8 cellular contexts compared by ENCODE assay signal in genomic region chr18:33231474-33232317, GRCh38.
DNase-seq lines count a peak whose midpoint lies in the region; ATAC-seq and TF ChIP-seq lines count a peak whose summit lies in the region.

No MANE protein-coding gene starts in this region.

- H3K4me1 Mint-ChIP-seq in T-helper 17 cell: peaks cover 10% of the 10 kb centered on the region

- 62 to 66% methylated on average over 6 of the region's 6 CpGs for WGBS in lower leg skin, 2 donors

- TF ChIP-seq CTCF in choroid plexus epithelial cell (conservative IDR thresholded peaks at IDR 0.05; ENCODE audit: low read depth, low read length) (peak; percentile 97), lower leg skin (IDR thresholded peaks at IDR 0.05) (no peak)

- H3K9me3 ChIP-seq in T-helper 17 cell (ENCODE audit: control insufficient read depth, low read length, poor library complexity, severe bottlenecking): no peaks in the 10 kb centered on the region

- no peak overlapping the region for H3K4me3 ChIP-seq in choroid plexus epithelial cell (ENCODE audit: low read depth, low read length)
- no peak overlapping the region for H3K4me3 ChIP-seq in lower leg skin (ENCODE audit: low read depth, poor library complexity, severe bottlenecking)

- H3K27me3 Mint-ChIP-seq in T-helper 17 cell: no peaks in the 10 kb centered on the region

- intact Hi-C loops in lower leg skin (cut with DNase I; ENCODE audit: low total_unique reads): no loop called here

- no peaks in the 10 kb centered on the region for H3K36me3 Mint-ChIP-seq in T-helper 17 cell (ENCODE audit: low read depth)

- ATAC-seq in GM18519 (IDR thresholded peaks at IDR 0.05; ENCODE audit: low FRiP score, unreplicated experiment) (peak; percentile 96), HG02973 (IDR thresholded peaks at IDR 0.05; ENCODE audit: unreplicated experiment) (peak; percentile 95), T-helper 17 cell (peak; percentile 72)

- H3K27ac Mint-ChIP-seq in T-helper 17 cell: no peak overlapping the region

- no peak for TF ChIP-seq POLR2A in lower leg skin (IDR thresholded peaks at IDR 0.05)

- DNase-seq in C1 segment of cervical spinal cord (lab: John Stamatoyannopoulos, UW) (peak in 11 of 14 donors; percentile 3 to 48 (median 24)), NCI-H1436 treated with DMSO at 0.1 percent for 48 hours (lab: John Stamatoyannopoulos, UW) (peak; percentile 26), T-helper 17 cell (peak in 1 of 3 donors; percentile 22), choroid plexus epithelial cell (ENCODE audit: low read depth) (peak; percentile 81), lower leg skin (ENCODE audit: low spot score in 2 of 2) (peak; percentile 18 to 81)
- peak; percentile 16 to 21 for DNase-seq in stimulated activated CD8-positive, alpha-beta memory T cell treated with anti-CD3 and anti-CD28 coated beads, Interleukin-15, amount 100 ng/mL, for 48 hours (ENCODE audit: low read depth in 2 of 2)

- H3K4me3 Mint-ChIP-seq in T-helper 17 cell: no peak overlapping the region
